In genomic region chr4:6643141-6643847, GRCh38 we compare ENCODE assay signal across 1 cellular context.
TF ChIP-seq lines count a peak whose summit lies in the region.

No MANE protein-coding gene starts in this region.

TF ChIP-seq in IMR-90, 13 proteins besides CTCF, POLR2A, EP300 and RAD21:
- TF ChIP-seq ELK1 (IDR thresholded peaks at IDR 0.05; ENCODE audit: borderline replicate concordance, low read depth, low read length), result no peak
- no peak for TF ChIP-seq USF2 (IDR thresholded peaks at IDR 0.05; ENCODE audit: low read depth, low read length)
- no peak for TF ChIP-seq FOS (IDR thresholded peaks at IDR 0.05; ENCODE audit: low read depth, low read length)
- TF ChIP-seq BHLHE40 (IDR thresholded peaks at IDR 0.05; ENCODE audit: low read depth, low read length), result no peak
- TF ChIP-seq MXI1 (IDR thresholded peaks at IDR 0.05; ENCODE audit: borderline replicate concordance, low read depth, low read length), result no peak
- TF ChIP-seq RFX5 (IDR thresholded peaks at IDR 0.05; ENCODE audit: low read depth, low read length), result no peak
- TF ChIP-seq CHD1 (IDR thresholded peaks at IDR 0.05; ENCODE audit: low read depth, low read length), result no peak
- no peak for TF ChIP-seq MAZ (IDR thresholded peaks at IDR 0.05; ENCODE audit: borderline replicate concordance, low read depth, low read length)
- no peak for TF ChIP-seq CEBPB (IDR thresholded peaks at IDR 0.05; ENCODE audit: low read depth, low read length)
- TF ChIP-seq RCOR1 (IDR thresholded peaks at IDR 0.05; ENCODE audit: insufficient replicate concordance, low read length), result no peak
- no peak for TF ChIP-seq SMC3 (IDR thresholded peaks at IDR 0.05; ENCODE audit: low read depth, low read length)
- TF ChIP-seq MAFK (IDR thresholded peaks at IDR 0.05; ENCODE audit: low read depth, low read length), result no peak
- TF ChIP-seq NFE2L2 (IDR thresholded peaks at IDR 0.05; ENCODE audit: low read depth, low read length), result no peak
